In genomic region chr15:92943581-92943980, GRCh38 we compare ENCODE assay signal across 26 cellular contexts. TPM values are rescaled to one million over a fixed set of nuclear protein-coding genes. Genes with fewer than 3 reads are reported as not detected.
A peak's percentile ranks its signal among the peaks of the same experiment; 100 is the strongest.
DNase-seq lines count a peak whose midpoint lies in the region; ATAC-seq and TF ChIP-seq lines count a peak whose summit lies in the region.
"Had no signal": no experiment of that assay in that cellular context is flagged by ENCODE, and none has a peak within 500 bp of the region (broad histone marks: within the 10 kb centered on the region; RNA-seq: fewer than 3 reads in every experiment).

No MANE protein-coding gene starts in this region.

- H3K27me3 ChIP-seq in cardiac muscle cell (no peaks in the 10 kb centered on the region), right atrium auricular region (no peaks in the 10 kb centered on the region), gastroesophageal sphincter (no peaks in the 10 kb centered on the region)
- H3K27me3 ChIP-seq: adrenal gland, BE2C, body of pancreas, MG63, upper lobe of left lung had no signal

- H3K36me3 ChIP-seq in cardiac muscle cell: peaks cover 92% of the 10 kb centered on the region
- H3K36me3 ChIP-seq in right atrium auricular region: peaks cover 94% of the 10 kb centered on the region
- H3K36me3 ChIP-seq in gastroesophageal sphincter: peaks cover 27 to 97% of the 10 kb centered on the region in 2 donors

- H3K9me3 ChIP-seq in cardiac muscle cell (ENCODE audit: low read depth) (no peaks in the 10 kb centered on the region), right atrium auricular region (peaks cover 0 to 9% of the 10 kb centered on the region in 2 donors), gastroesophageal sphincter (peaks cover 0 to 10% (median 0%) of the 10 kb centered on the region in 3 donors)
- H3K9me3 ChIP-seq: BE2C had no signal

- WGBS in gastroesophageal sphincter (ENCODE audit: low coverage in 1 of 2), 2 donors: 56 to 63% methylated on average over 1 of the region's 1 CpG

- peak overlapping the region; percentile 33 to 44 for H3K27ac Mint-ChIP-seq in T-cell
- H3K27ac Mint-ChIP-seq in immature natural killer cell: peak overlapping the region in 4 of 6 donors; percentile 21 to 42 (median 23)
- H3K27ac Mint-ChIP-seq in stimulated activated effector memory CD8-positive, alpha-beta T cell treated with anti-CD3 and anti-CD28 coated beads, Interleukin-12 subunit alpha, Interleukin-12 subunit beta, amount 100 ng/mL, for 72 hours: peak overlapping the region; percentile 74
- H3K27ac Mint-ChIP-seq in progenitor cell of endocrine pancreas: no peak overlapping the region

- H3K27ac ChIP-seq in cardiac muscle cell (peak overlapping the region; percentile 22), right atrium auricular region (no peak overlapping the region), gastroesophageal sphincter (no peak overlapping the region)
- H3K27ac ChIP-seq: KMS-11, parathyroid adenoma, upper lobe of left lung had no signal

- CTCF ChIA-PET in T-cell (lab: Charles Lee): no interaction called here

- no peak for TF ChIP-seq EP300 in gastroesophageal sphincter (IDR thresholded peaks at IDR 0.05)

- ATAC-seq in T-cell (replicated peaks in 1 of 4) (no peak), gastroesophageal sphincter (no peak)
- ATAC-seq in stimulated activated effector memory CD8-positive, alpha-beta T cell treated with anti-CD3 and anti-CD28 coated beads, Interleukin-12 subunit alpha, Interleukin-12 subunit beta, amount 100 ng/mL, for 72 hours: no peak
- ATAC-seq: body of pancreas, right cardiac atrium had no signal

- H3K27me3 Mint-ChIP-seq in T-cell: no peaks in the 10 kb centered on the region
- H3K27me3 Mint-ChIP-seq in immature natural killer cell (ENCODE audit: low read depth in 3 of 3): peaks cover 0 to 7% (median 3%) of the 10 kb centered on the region in 3 donors
- H3K27me3 Mint-ChIP-seq in progenitor cell of endocrine pancreas: no peaks in the 10 kb centered on the region

- H3K4me1 ChIP-seq in cardiac muscle cell (ENCODE audit: low read depth) (no peaks in the 10 kb centered on the region), right atrium auricular region (no peaks in the 10 kb centered on the region), gastroesophageal sphincter (no peaks in the 10 kb centered on the region)
- H3K4me1 ChIP-seq: adrenal gland, BE2C, parathyroid adenoma, upper lobe of left lung had no signal

- no peak for DNase-seq in cardiac muscle cell (ENCODE audit: low read depth in 1 of 2, low spot score in 1 of 2)
- no peak for DNase-seq in right atrium auricular region (ENCODE audit: low spot score)
- no peak for DNase-seq in T-cell
- DNase-seq in immature natural killer cell: no peak
- no peak for DNase-seq in stimulated activated effector memory CD8-positive, alpha-beta T cell treated with anti-CD3 and anti-CD28 coated beads, Interleukin-12 subunit alpha, Interleukin-12 subunit beta, amount 100 ng/mL, for 72 hours (ENCODE audit: low spot score in 2 of 2)
- DNase-seq in progenitor cell of endocrine pancreas (ENCODE audit: low spot score, unreplicated experiment): no peak
- no peak for DNase-seq in OCI-M2 (lab: John Stamatoyannopoulos, UW; ENCODE audit: unreplicated experiment)
- DNase-seq: activated CD4-positive, alpha-beta T cell treated with anti-CD3 and anti-CD28 coated beads, Interleukin-2, amount 50 U/mL, for 48 hours; activated CD4-positive, CD25-positive, alpha-beta regulatory T cell; activated effector memory CD4-positive, alpha-beta T cell treated with anti-CD3 and anti-CD28 coated beads, Interleukin-2, amount 50 U/mL, for 16 hours; adrenal gland; BE2C; body of pancreas; cerebellar nuclear complex; foreskin melanocyte; HCEC 1CT; MG63; NCI-H1105; NCI-H187; NCI-H510A treated with DMSO at 0.1 percent for 48 hours; right cardiac atrium; stimulated activated CD4-positive, alpha-beta T cell treated with anti-CD3 and anti-CD28 coated beads, Interleukin-4, amount 100 ng/mL, for 1 hour; upper lobe of left lung had no signal

- H3K4me3 ChIP-seq in cardiac muscle cell (no peak overlapping the region), right atrium auricular region (no peak overlapping the region), gastroesophageal sphincter (no peak overlapping the region)
- H3K4me3 ChIP-seq: adrenal gland, body of pancreas, MG63, upper lobe of left lung had no signal

- H3K4me1 Mint-ChIP-seq in T-cell (peaks cover 4 to 20% (median 15%) of the 10 kb centered on the region in 3 donors), immature natural killer cell (peaks cover 15 to 52% of the 10 kb centered on the region in 2 donors), progenitor cell of endocrine pancreas (ENCODE audit: low read depth) (peaks cover 2% of the 10 kb centered on the region)
- peaks cover 24% of the 10 kb centered on the region for H3K4me1 Mint-ChIP-seq in stimulated activated effector memory CD8-positive, alpha-beta T cell treated with anti-CD3 and anti-CD28 coated beads, Interleukin-12 subunit alpha, Interleukin-12 subunit beta, amount 100 ng/mL, for 72 hours

- peaks cover 12 to 16% (median 13%) of the 10 kb centered on the region in 3 donors for H3K9me3 Mint-ChIP-seq in T-cell
- H3K9me3 Mint-ChIP-seq in immature natural killer cell: peaks cover 0 to 14% (median 12%) of the 10 kb centered on the region in 6 donors
- peaks cover 14% of the 10 kb centered on the region for H3K9me3 Mint-ChIP-seq in stimulated activated effector memory CD8-positive, alpha-beta T cell treated with anti-CD3 and anti-CD28 coated beads, Interleukin-12 subunit alpha, Interleukin-12 subunit beta, amount 100 ng/mL, for 72 hours
- H3K9me3 Mint-ChIP-seq in progenitor cell of endocrine pancreas (ENCODE audit: low read depth): peaks cover 17% of the 10 kb centered on the region

- TF ChIP-seq POLR2A in gastroesophageal sphincter (IDR thresholded peaks at IDR 0.05): no peak

- TF ChIP-seq CTCF in cardiac muscle cell (IDR thresholded peaks at IDR 0.05; ENCODE audit: low read depth, low read length): no peak
- TF ChIP-seq CTCF in right atrium auricular region (IDR thresholded peaks at IDR 0.05): no peak
- no peak for TF ChIP-seq CTCF in progenitor cell of endocrine pancreas (IDR thresholded peaks at IDR 0.05; ENCODE audit: unreplicated experiment)
- TF ChIP-seq CTCF in gastroesophageal sphincter (IDR thresholded peaks at IDR 0.05): no peak

- H3K4me3 Mint-ChIP-seq in T-cell (no peak overlapping the region), immature natural killer cell (no peak overlapping the region), progenitor cell of endocrine pancreas (ENCODE audit: low read depth) (no peak overlapping the region)
- no peak overlapping the region for H3K4me3 Mint-ChIP-seq in stimulated activated effector memory CD8-positive, alpha-beta T cell treated with anti-CD3 and anti-CD28 coated beads, Interleukin-12 subunit alpha, Interleukin-12 subunit beta, amount 100 ng/mL, for 72 hours

- peaks cover 74% of the 10 kb centered on the region for H3K36me3 Mint-ChIP-seq in T-cell
- peaks cover 55 to 70% (median 59%) of the 10 kb centered on the region in 3 donors for H3K36me3 Mint-ChIP-seq in immature natural killer cell
- H3K36me3 Mint-ChIP-seq in stimulated activated effector memory CD8-positive, alpha-beta T cell treated with anti-CD3 and anti-CD28 coated beads, Interleukin-12 subunit alpha, Interleukin-12 subunit beta, amount 100 ng/mL, for 72 hours: no peaks in the 10 kb centered on the region
- H3K36me3 Mint-ChIP-seq in progenitor cell of endocrine pancreas (ENCODE audit: insufficient read depth): peaks cover 57% of the 10 kb centered on the region

- POLR2A ChIA-PET in T-cell (lab: Charles Lee): interaction anchor here in 1 of 2 donors (1.1 kb wide), 1 partner anchor 36 kb away, joined by 3 read pairs; no protein-coding TSS in a partner anchor

RNA-seq across cellular contexts. Expression of gene CHD2, which starts 43.5 kb away (rescaled TPM):
- 49.5 and 118 TPM in 2 replicates for total RNA-seq in cardiac muscle cell
- 60.8 and 90.6 TPM in 2 replicates for polyA plus RNA-seq in cardiac muscle cell
- total RNA-seq in right atrium auricular region: 10 to 100 TPM; 31.1 to 37.9 TPM
- 100 to 1,000 TPM; 231 to 506 (median 266) TPM for total RNA-seq in T-cell
- 10 to 100 TPM; 24.7 to 77.7 (median 36.9) TPM for polyA plus RNA-seq in immature natural killer cell
- 145 and 159 TPM in 2 replicates for total RNA-seq in progenitor cell of endocrine pancreas
- total RNA-seq in gastroesophageal sphincter: 100 to 1,000 TPM in 2 of 4 donors, 10 to 100 TPM in 2; 41.9 to 144 (median 81.8) TPM
